8 cellular contexts compared by ENCODE assay signal in the genomic region with DNA sequence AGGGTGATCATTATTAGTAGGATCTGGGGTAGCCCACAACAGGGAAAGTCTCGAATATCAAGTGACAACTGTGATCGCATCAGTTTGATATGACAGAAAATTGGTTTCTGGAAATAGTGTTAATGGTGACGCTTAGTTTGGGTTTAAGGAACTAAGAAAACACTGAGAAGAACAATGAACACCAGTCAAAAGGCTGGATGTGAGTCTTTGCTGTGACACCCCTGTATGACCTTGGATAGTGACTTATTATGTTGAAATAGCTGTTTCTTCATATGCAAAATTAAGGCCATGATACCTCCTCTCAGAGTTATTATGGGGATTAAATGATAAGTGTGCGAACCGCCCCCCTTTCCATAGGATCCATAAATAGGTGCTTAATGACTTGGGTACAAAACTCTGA. TPM values are rescaled to one million over a fixed set of nuclear protein-coding genes. Genes with fewer than 3 reads are reported as not detected.
A peak's percentile ranks its signal among the peaks of the same experiment; 100 is the strongest.
DNase-seq lines count a peak whose midpoint lies in the region; ATAC-seq and TF ChIP-seq lines count a peak whose summit lies in the region.

No MANE protein-coding gene starts in this region.

- no peaks in the 10 kb centered on the region for H3K27me3 Mint-ChIP-seq in activated CD4-positive, alpha-beta T cell treated with anti-CD3 and anti-CD28 coated beads, Interleukin-2, amount 10 ng/mL, durations not matched to agents 7 days and 5 days
- H3K27me3 Mint-ChIP-seq in activated CD4-positive, alpha-beta memory T cell treated with anti-CD3 and anti-CD28 coated beads, Interleukin-2, amount 10 ng/mL, durations not matched to agents 7 days and 5 days: no peaks in the 10 kb centered on the region

- peak overlapping the region; percentile 91 for H3K27ac Mint-ChIP-seq in activated CD4-positive, alpha-beta T cell treated with anti-CD3 and anti-CD28 coated beads, Interleukin-2, amount 10 ng/mL, durations not matched to agents 7 days and 5 days
- peak overlapping the region; percentile 67 for H3K27ac Mint-ChIP-seq in activated CD4-positive, alpha-beta memory T cell treated with anti-CD3 and anti-CD28 coated beads, Interleukin-2, amount 10 ng/mL, durations not matched to agents 7 days and 5 days

- no peak for DNase-seq in activated CD4-positive, alpha-beta T cell treated with anti-CD3 and anti-CD28 coated beads, Interleukin-2, amount 10 ng/mL, durations not matched to agents 7 days and 5 days
- DNase-seq in activated CD4-positive, alpha-beta T cell treated with anti-CD3 and anti-CD28 coated beads for 48 hours: no peak
- DNase-seq in activated CD4-positive, alpha-beta memory T cell treated with anti-CD3 and anti-CD28 coated beads, Interleukin-2, amount 10 ng/mL, durations not matched to agents 7 days and 5 days: no peak
- no peak for DNase-seq in thoracic aorta (ENCODE audit: low spot score)
- DNase-seq in NCI-H1092 treated with DMSO at 0.1 percent for 48 hours (lab: John Stamatoyannopoulos, UW): no peak
- DNase-seq in G401 (ENCODE audit: low spot score): no peak
- DNase-seq in SW480 (ENCODE audit: low spot score): no peak

- ATAC-seq in thoracic aorta (ENCODE audit: insufficient number of reproducible peaks, low FRiP score, low read depth): no peak

- H3K27ac ChIP-seq in iPS-20b (ENCODE audit: low read length): peak overlapping the region; percentile 56
- peak overlapping the region in 1 of 2 donors; percentile 68 for H3K27ac ChIP-seq in thoracic aorta

- H3K9me3 ChIP-seq in iPS-20b (ENCODE audit: insufficient read depth, low read depth, low read length) (no peaks in the 10 kb centered on the region), thoracic aorta (no peaks in the 10 kb centered on the region)

- no peaks in the 10 kb centered on the region for H3K9me3 Mint-ChIP-seq in activated CD4-positive, alpha-beta T cell treated with anti-CD3 and anti-CD28 coated beads, Interleukin-2, amount 10 ng/mL, durations not matched to agents 7 days and 5 days
- no peaks in the 10 kb centered on the region for H3K9me3 Mint-ChIP-seq in activated CD4-positive, alpha-beta memory T cell treated with anti-CD3 and anti-CD28 coated beads, Interleukin-2, amount 10 ng/mL, durations not matched to agents 7 days and 5 days

- H3K4me3 ChIP-seq in iPS-20b (ENCODE audit: low read length) (peak overlapping the region; percentile 95), thoracic aorta (peak overlapping the region; percentile 78)

- H3K27me3 ChIP-seq in iPS-20b (ENCODE audit: insufficient read depth, low read length) (no peaks in the 10 kb centered on the region), thoracic aorta (replicated peaks; ENCODE audit: insufficient read depth) (no peaks in the 10 kb centered on the region)

- peak overlapping the region; percentile 89 for H3K4me3 Mint-ChIP-seq in activated CD4-positive, alpha-beta T cell treated with anti-CD3 and anti-CD28 coated beads, Interleukin-2, amount 10 ng/mL, durations not matched to agents 7 days and 5 days
- peak overlapping the region; percentile 85 for H3K4me3 Mint-ChIP-seq in activated CD4-positive, alpha-beta memory T cell treated with anti-CD3 and anti-CD28 coated beads, Interleukin-2, amount 10 ng/mL, durations not matched to agents 7 days and 5 days

- CTCF ChIA-PET in activated CD4-positive, alpha-beta T cell treated with anti-CD3 and anti-CD28 coated beads, Interleukin-2, amount 10 ng/mL, durations not matched to agents 7 days and 5 days (lab: Charles Lee): interaction anchor here (0.5 to 1.6 kb wide), 2 partner anchors 30 to 48 kb away, joined by 3 read pairs; no protein-coding TSS in a partner anchor
- CTCF ChIA-PET in activated CD4-positive, alpha-beta memory T cell treated with anti-CD3 and anti-CD28 coated beads, Interleukin-2, amount 10 ng/mL, durations not matched to agents 7 days and 5 days (lab: Charles Lee): interaction anchor here (1.4 kb wide), 2 partner anchors 10 to 443 kb away, joined by 5 to 8 read pairs; no protein-coding TSS in a partner anchor

- H3K9ac ChIP-seq in iPS-20b (ENCODE audit: low read depth, low read length): peak overlapping the region; percentile 91

- peaks cover 10% of the 10 kb centered on the region for H3K4me1 ChIP-seq in iPS-20b (ENCODE audit: insufficient read depth, low read length)
- peaks cover 7 to 32% of the 10 kb centered on the region in 2 donors for H3K4me1 ChIP-seq in thoracic aorta (ENCODE audit: control insufficient read depth in 1 of 2, low read depth in 2 of 2)

- H3K36me3 Mint-ChIP-seq in activated CD4-positive, alpha-beta T cell treated with anti-CD3 and anti-CD28 coated beads, Interleukin-2, amount 10 ng/mL, durations not matched to agents 7 days and 5 days (ENCODE audit: low read depth): peaks cover 4% of the 10 kb centered on the region
- H3K36me3 Mint-ChIP-seq in activated CD4-positive, alpha-beta memory T cell treated with anti-CD3 and anti-CD28 coated beads, Interleukin-2, amount 10 ng/mL, durations not matched to agents 7 days and 5 days (ENCODE audit: low read depth): peaks cover 15% of the 10 kb centered on the region

- in situ Hi-C loops in G401 (cut with HindIII; ENCODE audit: low sequenced_read_pairs): no loop called here

- POLR2A ChIA-PET in activated CD4-positive, alpha-beta T cell treated with anti-CD3 and anti-CD28 coated beads, Interleukin-2, amount 10 ng/mL, durations not matched to agents 7 days and 5 days (lab: Charles Lee): no interaction called here
- POLR2A ChIA-PET in activated CD4-positive, alpha-beta memory T cell treated with anti-CD3 and anti-CD28 coated beads, Interleukin-2, amount 10 ng/mL, durations not matched to agents 7 days and 5 days (lab: Charles Lee): interaction anchor here (1.2 to 2.6 kb wide), 7 partner anchors 11 to 149 kb away, joined by 3 to 35 read pairs (median 5); a partner anchor contains a TSS

- TF ChIP-seq CTCF in thoracic aorta (IDR thresholded peaks at IDR 0.05): no peak

- peaks cover 41% of the 10 kb centered on the region for H3K4me1 Mint-ChIP-seq in activated CD4-positive, alpha-beta T cell treated with anti-CD3 and anti-CD28 coated beads, Interleukin-2, amount 10 ng/mL, durations not matched to agents 7 days and 5 days
- peaks cover 38% of the 10 kb centered on the region for H3K4me1 Mint-ChIP-seq in activated CD4-positive, alpha-beta memory T cell treated with anti-CD3 and anti-CD28 coated beads, Interleukin-2, amount 10 ng/mL, durations not matched to agents 7 days and 5 days

- H3K36me3 ChIP-seq in iPS-20b (ENCODE audit: insufficient read depth, low read depth, low read length): no peaks in the 10 kb centered on the region
- no peaks in the 10 kb centered on the region for H3K36me3 ChIP-seq in thoracic aorta

RNA-seq across cellular contexts. Expression of a gene that starts 0.9 kb away (rescaled TPM):
- 1 to 10 TPM; 3.2 to 4.7 TPM for total RNA-seq in activated CD4-positive, alpha-beta T cell treated with anti-CD3 and anti-CD28 coated beads, Interleukin-2, amount 10 ng/mL, durations not matched to agents 7 days and 5 days
- 1 to 10 TPM; 3.2 to 3.6 TPM for total RNA-seq in activated CD4-positive, alpha-beta memory T cell treated with anti-CD3 and anti-CD28 coated beads, Interleukin-2, amount 10 ng/mL, durations not matched to agents 7 days and 5 days
- total RNA-seq in thoracic aorta: 10 to 100 TPM in 1 of 2 donors, 1 to 10 TPM in 1; 9.5 to 10.2 TPM
- total RNA-seq in G401 (2014; rRNA removed; shearing (Covaris generic)): 8.7 and 11.4 TPM in 2 replicates

RNA-seq across cellular contexts. Expression of a gene that starts 29.4 kb away (rescaled TPM):
- 10 to 100 TPM; 18.0 to 19.3 TPM for total RNA-seq in activated CD4-positive, alpha-beta T cell treated with anti-CD3 and anti-CD28 coated beads, Interleukin-2, amount 10 ng/mL, durations not matched to agents 7 days and 5 days
- total RNA-seq in activated CD4-positive, alpha-beta memory T cell treated with anti-CD3 and anti-CD28 coated beads, Interleukin-2, amount 10 ng/mL, durations not matched to agents 7 days and 5 days: 10 to 100 TPM; 22.2 to 23.8 TPM
- 10 to 100 TPM; 66.1 to 93.1 TPM for total RNA-seq in thoracic aorta
- total RNA-seq in G401 (2014; rRNA removed; shearing (Covaris generic)): 198 and 218 TPM in 2 replicates

RNA-seq across cellular contexts. Expression of a gene that starts 32.6 kb away (rescaled TPM):
- total RNA-seq in activated CD4-positive, alpha-beta T cell treated with anti-CD3 and anti-CD28 coated beads, Interleukin-2, amount 10 ng/mL, durations not matched to agents 7 days and 5 days: under 1 TPM in 1 of 2 experiments, not detected in 1; 0.25 TPM
- 1 to 10 TPM in 1 of 2 experiments, under 1 TPM in 1; 0.85 to 1.2 TPM for total RNA-seq in activated CD4-positive, alpha-beta memory T cell treated with anti-CD3 and anti-CD28 coated beads, Interleukin-2, amount 10 ng/mL, durations not matched to agents 7 days and 5 days
- total RNA-seq in thoracic aorta: 10 to 100 TPM; 20.2 to 34.4 TPM
- 2.4 and 3.0 TPM in 2 replicates for total RNA-seq in G401 (2014; rRNA removed; shearing (Covaris generic))
